1 cellular context compared by ENCODE assay signal in the genomic region with DNA sequence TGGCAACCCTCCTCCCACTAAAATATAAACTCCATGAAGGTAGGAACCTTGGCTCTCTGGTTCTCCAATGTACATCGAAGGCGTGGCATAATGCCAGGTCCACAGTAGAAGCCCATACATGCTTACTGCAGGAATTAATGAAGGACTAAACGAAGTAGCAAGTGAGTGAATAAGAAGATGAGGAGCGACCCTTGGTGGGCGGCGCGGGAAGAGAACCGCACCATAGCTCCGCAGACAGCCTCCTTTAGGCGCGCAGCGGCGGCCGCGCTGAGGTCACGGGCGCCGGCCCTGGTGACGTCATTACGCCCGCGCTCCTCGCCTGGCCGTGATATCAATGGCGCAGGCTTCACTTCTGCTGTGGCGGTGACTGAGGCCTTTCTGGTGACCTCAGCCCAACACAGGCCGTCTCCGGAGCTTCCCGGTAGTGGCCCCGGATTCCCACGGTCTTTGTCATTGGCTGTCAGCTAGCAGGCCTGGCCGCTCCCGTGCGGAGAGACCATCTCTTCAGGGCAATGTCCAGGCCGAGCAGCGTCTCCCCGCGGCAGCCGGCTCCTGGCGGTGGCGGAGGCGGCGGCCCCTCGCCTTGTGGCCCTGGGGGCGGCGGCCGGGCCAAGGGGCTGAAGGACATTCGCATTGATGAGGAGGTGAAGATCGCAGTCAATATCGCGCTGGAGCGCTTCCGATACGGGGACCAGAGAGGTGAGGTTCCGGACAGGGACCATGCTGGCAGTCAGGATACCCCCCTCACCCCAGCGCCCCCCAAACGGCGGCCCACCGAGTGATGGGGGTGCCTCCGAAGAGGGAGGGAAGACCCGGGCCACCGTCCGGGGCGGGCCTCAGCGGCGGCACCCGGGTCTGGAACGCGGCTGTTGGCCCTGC.
TF ChIP-seq lines count a peak whose summit lies in the region.

Gene YTHDC2 (plus strand): TSS at position 311 of the 879 bp plus-strand sequence. CDS start 202 bp downstream, at position 513.

TF ChIP-seq in HepG2, 621 proteins besides CTCF, POLR2A, EP300 and RAD21 (continued from another document and continues in another):
- TF ChIP-seq, protein P1, sequence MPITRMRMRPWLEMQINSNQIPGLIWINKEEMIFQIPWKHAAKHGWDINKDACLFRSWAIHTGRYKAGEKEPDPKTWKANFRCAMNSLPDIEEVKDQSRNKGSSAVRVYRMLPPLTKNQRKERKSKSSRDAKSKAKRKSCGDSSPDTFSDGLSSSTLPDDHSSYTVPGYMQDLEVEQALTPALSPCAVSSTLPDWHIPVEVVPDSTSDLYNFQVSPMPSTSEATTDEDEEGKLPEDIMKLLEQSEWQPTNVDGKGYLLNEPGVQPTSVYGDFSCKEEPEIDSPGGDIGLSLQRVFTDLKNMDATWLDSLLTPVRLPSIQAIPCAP (CRISPR knock-in tag; IDR thresholded peaks at IDR 0.05; ENCODE audit: low read depth): 0 out of 2 replicates have a peak, but pooled peaks have one; percentile 65
- TF ChIP-seq PRPF4 (IDR thresholded peaks at IDR 0.05; ENCODE audit: low read depth, low read length, poor library complexity, severe bottlenecking) (no peak), NONO (IDR thresholded peaks at IDR 0.05) (no peak), NONO (CRISPR knock-in tag; conservative IDR thresholded peaks at IDR 0.05) (peak; percentile 69; the same call in 1 of the 2 replicates), JUNB (CRISPR knock-in tag; IDR thresholded peaks at IDR 0.05; ENCODE audit: borderline replicate concordance) (no peak), ZBTB33 (CRISPR knock-in tag; IDR thresholded peaks at IDR 0.05) (0 out of 2 replicates have a peak, but pooled peaks have one; percentile 19), SALL2 (CRISPR knock-in tag; IDR thresholded peaks at IDR 0.05) (no peak), ZBTB1 (CRISPR knock-in tag; IDR thresholded peaks at IDR 0.05; ENCODE audit: borderline replicate concordance) (no peak), NRL (CRISPR knock-in tag; IDR thresholded peaks at IDR 0.05; ENCODE audit: borderline replicate concordance) (peak; percentile 80; the same call in 1 of the 2 replicates), MIER3 (CRISPR knock-in tag; IDR thresholded peaks at IDR 0.05; ENCODE audit: borderline replicate concordance) (peak; percentile 48; the same call in 1 of the 2 replicates), SNAI1 (CRISPR knock-in tag; IDR thresholded peaks at IDR 0.05; ENCODE audit: borderline replicate concordance) (no peak), LCORL (IDR thresholded peaks at IDR 0.05) (no peak), LCORL (CRISPR knock-in tag; IDR thresholded peaks at IDR 0.05) (no peak), TMF1 (CRISPR knock-in tag; IDR thresholded peaks at IDR 0.05; ENCODE audit: low read depth) (no peak), POLR2AphosphoS5 (IDR thresholded peaks at IDR 0.05; ENCODE audit: low read depth, low read length) (peak; percentile 78), ZNF143 (CRISPR knock-in tag; IDR thresholded peaks at IDR 0.05) (no peak), ZKSCAN1 (IDR thresholded peaks at IDR 0.05; ENCODE audit: low read length) (no peak), ZNF616 (CRISPR knock-in tag; IDR thresholded peaks at IDR 0.05; ENCODE audit: low read depth) (peak; percentile 81), U2AF2 (IDR thresholded peaks at IDR 0.05; ENCODE audit: low read depth, low read length) (no peak), MAX (IDR thresholded peaks at IDR 0.05) (peak; percentile 61; the same call in 1 of the 2 replicates), AHR (CRISPR knock-in tag; IDR thresholded peaks at IDR 0.05) (no peak), MLX (CRISPR knock-in tag; IDR thresholded peaks at IDR 0.05) (no peak), TBP (CRISPR knock-in tag; IDR thresholded peaks at IDR 0.05) (no peak), ZNF883 (CRISPR knock-in tag; IDR thresholded peaks at IDR 0.05; ENCODE audit: not compliant biosample characterization) (no peak), ZNF850 (CRISPR knock-in tag; conservative IDR thresholded peaks at IDR 0.05) (no peak), ZNF549 (CRISPR knock-in tag; IDR thresholded peaks at IDR 0.05) (no peak), ZNF513 (CRISPR knock-in tag; conservative IDR thresholded peaks at IDR 0.05) (no peak), SRSF4 (IDR thresholded peaks at IDR 0.05; ENCODE audit: low read depth, low read length, poor library complexity, severe bottlenecking) (no peak), ZNF224 (CRISPR knock-in tag; IDR thresholded peaks at IDR 0.05) (no peak)
- TF ChIP-seq, protein P2, sequence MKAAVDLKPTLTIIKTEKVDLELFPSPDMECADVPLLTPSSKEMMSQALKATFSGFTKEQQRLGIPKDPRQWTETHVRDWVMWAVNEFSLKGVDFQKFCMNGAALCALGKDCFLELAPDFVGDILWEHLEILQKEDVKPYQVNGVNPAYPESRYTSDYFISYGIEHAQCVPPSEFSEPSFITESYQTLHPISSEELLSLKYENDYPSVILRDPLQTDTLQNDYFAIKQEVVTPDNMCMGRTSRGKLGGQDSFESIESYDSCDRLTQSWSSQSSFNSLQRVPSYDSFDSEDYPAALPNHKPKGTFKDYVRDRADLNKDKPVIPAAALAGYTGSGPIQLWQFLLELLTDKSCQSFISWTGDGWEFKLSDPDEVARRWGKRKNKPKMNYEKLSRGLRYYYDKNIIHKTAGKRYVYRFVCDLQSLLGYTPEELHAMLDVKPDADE (CRISPR knock-in tag; IDR thresholded peaks at IDR 0.05): no peak
- TF ChIP-seq, protein P3, sequence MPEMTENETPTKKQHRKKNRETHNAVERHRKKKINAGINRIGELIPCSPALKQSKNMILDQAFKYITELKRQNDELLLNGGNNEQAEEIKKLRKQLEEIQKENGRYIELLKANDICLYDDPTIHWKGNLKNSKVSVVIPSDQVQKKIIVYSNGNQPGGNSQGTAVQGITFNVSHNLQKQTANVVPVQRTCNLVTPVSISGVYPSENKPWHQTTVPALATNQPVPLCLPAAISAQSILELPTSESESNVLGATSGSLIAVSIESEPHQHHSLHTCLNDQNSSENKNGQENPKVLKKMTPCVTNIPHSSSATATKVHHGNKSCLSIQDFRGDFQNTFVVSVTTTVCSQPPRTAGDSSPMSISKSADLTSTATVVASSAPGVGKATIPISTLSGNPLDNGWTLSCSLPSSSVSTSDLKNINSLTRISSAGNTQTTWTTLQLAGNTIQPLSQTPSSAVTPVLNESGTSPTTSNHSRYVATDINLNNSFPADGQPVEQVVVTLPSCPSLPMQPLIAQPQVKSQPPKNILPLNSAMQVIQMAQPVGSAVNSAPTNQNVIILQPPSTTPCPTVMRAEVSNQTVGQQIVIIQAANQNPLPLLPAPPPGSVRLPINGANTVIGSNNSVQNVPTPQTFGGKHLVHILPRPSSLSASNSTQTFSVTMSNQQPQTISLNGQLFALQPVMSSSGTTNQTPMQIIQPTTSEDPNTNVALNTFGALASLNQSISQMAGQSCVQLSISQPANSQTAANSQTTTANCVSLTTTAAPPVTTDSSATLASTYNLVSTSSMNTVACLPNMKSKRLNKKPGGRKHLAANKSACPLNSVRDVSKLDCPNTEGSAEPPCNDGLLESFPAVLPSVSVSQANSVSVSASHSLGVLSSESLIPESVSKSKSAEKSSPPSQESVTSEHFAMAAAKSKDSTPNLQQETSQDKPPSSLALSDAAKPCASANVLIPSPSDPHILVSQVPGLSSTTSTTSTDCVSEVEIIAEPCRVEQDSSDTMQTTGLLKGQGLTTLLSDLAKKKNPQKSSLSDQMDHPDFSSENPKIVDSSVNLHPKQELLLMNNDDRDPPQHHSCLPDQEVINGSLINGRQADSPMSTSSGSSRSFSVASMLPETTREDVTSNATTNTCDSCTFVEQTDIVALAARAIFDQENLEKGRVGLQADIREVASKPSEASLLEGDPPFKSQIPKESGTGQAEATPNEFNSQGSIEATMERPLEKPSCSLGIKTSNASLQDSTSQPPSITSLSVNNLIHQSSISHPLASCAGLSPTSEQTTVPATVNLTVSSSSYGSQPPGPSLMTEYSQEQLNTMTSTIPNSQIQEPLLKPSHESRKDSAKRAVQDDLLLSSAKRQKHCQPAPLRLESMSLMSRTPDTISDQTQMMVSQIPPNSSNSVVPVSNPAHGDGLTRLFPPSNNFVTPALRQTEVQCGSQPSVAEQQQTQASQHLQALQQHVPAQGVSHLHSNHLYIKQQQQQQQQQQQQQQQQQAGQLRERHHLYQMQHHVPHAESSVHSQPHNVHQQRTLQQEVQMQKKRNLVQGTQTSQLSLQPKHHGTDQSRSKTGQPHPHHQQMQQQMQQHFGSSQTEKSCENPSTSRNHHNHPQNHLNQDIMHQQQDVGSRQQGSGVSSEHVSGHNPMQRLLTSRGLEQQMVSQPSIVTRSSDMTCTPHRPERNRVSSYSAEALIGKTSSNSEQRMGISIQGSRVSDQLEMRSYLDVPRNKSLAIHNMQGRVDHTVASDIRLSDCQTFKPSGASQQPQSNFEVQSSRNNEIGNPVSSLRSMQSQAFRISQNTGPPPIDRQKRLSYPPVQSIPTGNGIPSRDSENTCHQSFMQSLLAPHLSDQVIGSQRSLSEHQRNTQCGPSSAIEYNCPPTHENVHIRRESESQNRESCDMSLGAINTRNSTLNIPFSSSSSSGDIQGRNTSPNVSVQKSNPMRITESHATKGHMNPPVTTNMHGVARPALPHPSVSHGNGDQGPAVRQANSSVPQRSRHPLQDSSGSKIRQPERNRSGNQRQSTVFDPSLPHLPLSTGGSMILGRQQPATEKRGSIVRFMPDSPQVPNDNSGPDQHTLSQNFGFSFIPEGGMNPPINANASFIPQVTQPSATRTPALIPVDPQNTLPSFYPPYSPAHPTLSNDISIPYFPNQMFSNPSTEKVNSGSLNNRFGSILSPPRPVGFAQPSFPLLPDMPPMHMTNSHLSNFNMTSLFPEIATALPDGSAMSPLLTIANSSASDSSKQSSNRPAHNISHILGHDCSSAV (CRISPR knock-in tag; IDR thresholded peaks at IDR 0.05; ENCODE audit: borderline replicate concordance): no peak
- TF ChIP-seq, protein P4, sequence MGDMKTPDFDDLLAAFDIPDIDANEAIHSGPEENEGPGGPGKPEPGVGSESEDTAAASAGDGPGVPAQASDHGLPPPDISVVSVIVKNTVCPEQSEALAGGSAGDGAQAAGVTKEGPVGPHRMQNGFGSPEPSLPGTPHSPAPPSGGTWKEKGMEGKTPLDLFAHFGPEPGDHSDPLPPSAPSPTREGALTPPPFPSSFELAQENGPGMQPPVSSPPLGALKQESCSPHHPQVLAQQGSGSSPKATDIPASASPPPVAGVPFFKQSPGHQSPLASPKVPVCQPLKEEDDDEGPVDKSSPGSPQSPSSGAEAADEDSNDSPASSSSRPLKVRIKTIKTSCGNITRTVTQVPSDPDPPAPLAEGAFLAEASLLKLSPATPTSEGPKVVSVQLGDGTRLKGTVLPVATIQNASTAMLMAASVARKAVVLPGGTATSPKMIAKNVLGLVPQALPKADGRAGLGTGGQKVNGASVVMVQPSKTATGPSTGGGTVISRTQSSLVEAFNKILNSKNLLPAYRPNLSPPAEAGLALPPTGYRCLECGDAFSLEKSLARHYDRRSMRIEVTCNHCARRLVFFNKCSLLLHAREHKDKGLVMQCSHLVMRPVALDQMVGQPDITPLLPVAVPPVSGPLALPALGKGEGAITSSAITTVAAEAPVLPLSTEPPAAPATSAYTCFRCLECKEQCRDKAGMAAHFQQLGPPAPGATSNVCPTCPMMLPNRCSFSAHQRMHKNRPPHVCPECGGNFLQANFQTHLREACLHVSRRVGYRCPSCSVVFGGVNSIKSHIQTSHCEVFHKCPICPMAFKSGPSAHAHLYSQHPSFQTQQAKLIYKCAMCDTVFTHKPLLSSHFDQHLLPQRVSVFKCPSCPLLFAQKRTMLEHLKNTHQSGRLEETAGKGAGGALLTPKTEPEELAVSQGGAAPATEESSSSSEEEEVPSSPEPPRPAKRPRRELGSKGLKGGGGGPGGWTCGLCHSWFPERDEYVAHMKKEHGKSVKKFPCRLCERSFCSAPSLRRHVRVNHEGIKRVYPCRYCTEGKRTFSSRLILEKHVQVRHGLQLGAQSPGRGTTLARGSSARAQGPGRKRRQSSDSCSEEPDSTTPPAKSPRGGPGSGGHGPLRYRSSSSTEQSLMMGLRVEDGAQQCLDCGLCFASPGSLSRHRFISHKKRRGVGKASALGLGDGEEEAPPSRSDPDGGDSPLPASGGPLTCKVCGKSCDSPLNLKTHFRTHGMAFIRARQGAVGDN (CRISPR knock-in tag; IDR thresholded peaks at IDR 0.05): peak; percentile 97
- TF ChIP-seq, protein P5, sequence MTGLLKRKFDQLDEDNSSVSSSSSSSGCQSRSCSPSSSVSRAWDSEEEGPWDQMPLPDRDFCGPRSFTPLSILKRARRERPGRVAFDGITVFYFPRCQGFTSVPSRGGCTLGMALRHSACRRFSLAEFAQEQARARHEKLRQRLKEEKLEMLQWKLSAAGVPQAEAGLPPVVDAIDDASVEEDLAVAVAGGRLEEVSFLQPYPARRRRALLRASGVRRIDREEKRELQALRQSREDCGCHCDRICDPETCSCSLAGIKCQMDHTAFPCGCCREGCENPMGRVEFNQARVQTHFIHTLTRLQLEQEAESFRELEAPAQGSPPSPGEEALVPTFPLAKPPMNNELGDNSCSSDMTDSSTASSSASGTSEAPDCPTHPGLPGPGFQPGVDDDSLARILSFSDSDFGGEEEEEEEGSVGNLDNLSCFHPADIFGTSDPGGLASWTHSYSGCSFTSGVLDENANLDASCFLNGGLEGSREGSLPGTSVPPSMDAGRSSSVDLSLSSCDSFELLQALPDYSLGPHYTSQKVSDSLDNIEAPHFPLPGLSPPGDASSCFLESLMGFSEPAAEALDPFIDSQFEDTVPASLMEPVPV (CRISPR knock-in tag; IDR thresholded peaks at IDR 0.05): 0 out of 2 replicates have a peak, but pooled peaks have one; percentile 52
